ENCODE assay signal across 25 cellular contexts in the genomic region with DNA sequence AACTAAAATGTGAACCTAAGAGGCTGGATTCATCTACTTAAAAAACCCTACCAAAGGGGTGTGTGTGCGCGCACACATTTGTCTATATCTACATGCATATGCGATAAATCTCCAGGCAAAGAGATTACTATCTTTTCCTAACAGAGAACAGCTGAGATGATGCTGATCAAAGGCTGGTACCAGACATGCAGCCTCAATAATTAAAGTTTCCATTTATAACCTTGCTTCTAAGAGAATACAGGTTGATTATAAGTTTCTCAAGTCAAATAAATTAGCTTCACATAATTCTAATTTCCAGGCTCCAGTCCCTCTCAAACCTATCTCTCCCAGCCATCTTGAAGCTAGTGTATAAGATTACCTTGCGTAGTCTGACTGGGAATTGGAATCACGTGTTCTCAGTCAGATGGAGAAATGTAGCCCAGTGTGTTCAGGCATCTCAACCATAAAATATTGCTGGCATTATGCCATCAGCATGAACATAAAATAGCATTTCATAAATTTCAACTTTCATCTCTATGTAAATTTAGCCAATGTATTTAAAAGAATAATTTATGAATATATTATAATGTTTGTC.
DNase-seq lines count a peak whose midpoint lies in the region; ATAC-seq and TF ChIP-seq lines count a peak whose summit lies in the region.
"Had no signal": no experiment of that assay in that cellular context is flagged by ENCODE, and none has a peak within 500 bp of the region (broad histone marks: within the 10 kb centered on the region; RNA-seq: fewer than 3 reads in every experiment).

No MANE protein-coding gene starts in this region.

- H3K27ac Mint-ChIP-seq in WTC11: no peak overlapping the region
- H3K27ac Mint-ChIP-seq: CD14-positive monocyte; CD4-positive, alpha-beta memory T cell; CD4-positive, CD25-positive, alpha-beta regulatory T cell; CD8-positive, alpha-beta memory T cell had no signal

- H3K36me3 ChIP-seq in SK-N-MC (ENCODE audit: insufficient read depth, low read length) (no peaks in the 10 kb centered on the region), heart left ventricle (no peaks in the 10 kb centered on the region)
- H3K36me3 ChIP-seq: BE2C, BLaER1 had no signal

- DNase-seq in G401 (ENCODE audit: low spot score) (peak; percentile 11), SK-N-MC (ENCODE audit: low read depth, low spot score) (peak; percentile 45), left kidney (ENCODE audit: low read depth, low spot score) (peak; percentile 7), WTC11 (ENCODE audit: low spot score) (no peak), posterior vena cava (ENCODE audit: low spot score) (no peak), heart left ventricle (no peak), NCI-H1694 (lab: John Stamatoyannopoulos, UW) (no peak)
- DNase-seq: BE2C; C1 segment of cervical spinal cord; CD4-positive, alpha-beta memory T cell; CD4-positive, CD25-positive, alpha-beta regulatory T cell; CD8-positive, alpha-beta memory T cell; COR-L47; DMS 273 treated with DMSO at 0.1 percent for 48 hours; DMS153; DMS53; DMS79; DND-41; EL; GF-D8 had no signal

- WGBS in heart left ventricle, 4 donors: 90 to 93% (median 91%) methylated on average over 5 of the region's 5 CpGs

- no peak overlapping the region for H3K9ac ChIP-seq in SK-N-MC (ENCODE audit: insufficient read length)
- H3K9ac ChIP-seq: BLaER1 had no signal

- POLR2A ChIA-PET in WTC11 (lab: Charles Lee): no interaction called here

- H3K36me3 Mint-ChIP-seq in WTC11: no peaks in the 10 kb centered on the region
- H3K36me3 Mint-ChIP-seq: CD14-positive monocyte; CD4-positive, alpha-beta memory T cell; CD4-positive, CD25-positive, alpha-beta regulatory T cell; CD8-positive, alpha-beta memory T cell had no signal

- CTCF ChIA-PET in WTC11 (lab: Charles Lee): interaction anchor here (0.9 kb wide), 1 partner anchor 50 kb away, joined by 4 read pairs; no protein-coding TSS in a partner anchor

- H3K9me3 ChIP-seq in SK-N-MC (ENCODE audit: low read depth, low read length) (no peaks in the 10 kb centered on the region), heart left ventricle (peaks cover 0 to 4% (median 0%) of the 10 kb centered on the region in 12 donors)
- H3K9me3 ChIP-seq: A549, BE2C, BLaER1 had no signal

- H3K4me1 ChIP-seq in heart left ventricle: no peaks in the 10 kb centered on the region
- H3K4me1 ChIP-seq: A549, BE2C, BLaER1 had no signal

- no peaks in the 10 kb centered on the region for H3K9me3 Mint-ChIP-seq in WTC11

- no peaks in the 10 kb centered on the region for H3K27me3 ChIP-seq in heart left ventricle
- H3K27me3 ChIP-seq: BE2C, BLaER1 had no signal

- intact Hi-C loops in posterior vena cava (cut with DNase I): no loop called here
- intact Hi-C loops in heart left ventricle (cut with DNase I): no loop called here

- no peak overlapping the region for H3K27ac ChIP-seq in SK-N-MC
- H3K27ac ChIP-seq in heart left ventricle: no peak overlapping the region
- H3K27ac ChIP-seq: 22Rv1, A549, BLaER1 had no signal

- ATAC-seq in SK-N-SH treated with all-trans-retinoic acid at 6 μM for 48 hours (no peak), WTC11 (no peak), heart left ventricle (no peak)
- ATAC-seq: A549 had no signal

- in situ Hi-C loops in G401 (cut with HindIII; ENCODE audit: low sequenced_read_pairs): no loop called here

- H3K27me3 Mint-ChIP-seq in WTC11 (ENCODE audit: low read depth): no peaks in the 10 kb centered on the region
- H3K27me3 Mint-ChIP-seq: CD4-positive, alpha-beta memory T cell; CD4-positive, CD25-positive, alpha-beta regulatory T cell; CD8-positive, alpha-beta memory T cell had no signal

- H3K4me3 Mint-ChIP-seq in WTC11: no peak overlapping the region
- H3K4me3 Mint-ChIP-seq: CD14-positive monocyte; CD4-positive, alpha-beta memory T cell; CD4-positive, CD25-positive, alpha-beta regulatory T cell; CD8-positive, alpha-beta memory T cell had no signal

- H3K4me1 Mint-ChIP-seq in WTC11: no peaks in the 10 kb centered on the region
- H3K4me1 Mint-ChIP-seq: CD14-positive monocyte; CD4-positive, alpha-beta memory T cell; CD4-positive, CD25-positive, alpha-beta regulatory T cell; CD8-positive, alpha-beta memory T cell had no signal

- TF ChIP-seq CTCF in WTC11 (IDR thresholded peaks at IDR 0.05) (no peak), heart left ventricle (IDR thresholded peaks at IDR 0.05) (no peak)

- TF ChIP-seq POLR2A in heart left ventricle (IDR thresholded peaks at IDR 0.05): no peak

- H3K4me3 ChIP-seq in SK-N-MC: no peak overlapping the region
- H3K4me3 ChIP-seq in heart left ventricle: no peak overlapping the region
- H3K4me3 ChIP-seq: A549, BLaER1 had no signal

TF ChIP-seq in SK-N-SH treated with all-trans-retinoic acid at 6 μM for 48 hours, 23 proteins besides CTCF, POLR2A, EP300 and RAD21:
- TF ChIP-seq CSDC2 (CRISPR knock-in tag; IDR thresholded peaks at IDR 0.05): no peak
- TF ChIP-seq, protein P1, sequence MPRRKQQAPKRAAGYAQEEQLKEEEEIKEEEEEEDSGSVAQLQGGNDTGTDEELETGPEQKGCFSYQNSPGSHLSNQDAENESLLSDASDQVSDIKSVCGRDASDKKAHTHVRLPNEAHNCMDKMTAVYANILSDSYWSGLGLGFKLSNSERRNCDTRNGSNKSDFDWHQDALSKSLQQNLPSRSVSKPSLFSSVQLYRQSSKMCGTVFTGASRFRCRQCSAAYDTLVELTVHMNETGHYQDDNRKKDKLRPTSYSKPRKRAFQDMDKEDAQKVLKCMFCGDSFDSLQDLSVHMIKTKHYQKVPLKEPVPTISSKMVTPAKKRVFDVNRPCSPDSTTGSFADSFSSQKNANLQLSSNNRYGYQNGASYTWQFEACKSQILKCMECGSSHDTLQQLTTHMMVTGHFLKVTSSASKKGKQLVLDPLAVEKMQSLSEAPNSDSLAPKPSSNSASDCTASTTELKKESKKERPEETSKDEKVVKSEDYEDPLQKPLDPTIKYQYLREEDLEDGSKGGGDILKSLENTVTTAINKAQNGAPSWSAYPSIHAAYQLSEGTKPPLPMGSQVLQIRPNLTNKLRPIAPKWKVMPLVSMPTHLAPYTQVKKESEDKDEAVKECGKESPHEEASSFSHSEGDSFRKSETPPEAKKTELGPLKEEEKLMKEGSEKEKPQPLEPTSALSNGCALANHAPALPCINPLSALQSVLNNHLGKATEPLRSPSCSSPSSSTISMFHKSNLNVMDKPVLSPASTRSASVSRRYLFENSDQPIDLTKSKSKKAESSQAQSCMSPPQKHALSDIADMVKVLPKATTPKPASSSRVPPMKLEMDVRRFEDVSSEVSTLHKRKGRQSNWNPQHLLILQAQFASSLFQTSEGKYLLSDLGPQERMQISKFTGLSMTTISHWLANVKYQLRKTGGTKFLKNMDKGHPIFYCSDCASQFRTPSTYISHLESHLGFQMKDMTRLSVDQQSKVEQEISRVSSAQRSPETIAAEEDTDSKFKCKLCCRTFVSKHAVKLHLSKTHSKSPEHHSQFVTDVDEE (CRISPR knock-in tag; IDR thresholded peaks at IDR 0.05): peak; percentile 47; the same call in 1 of the 2 replicates
- peak; percentile 83 for TF ChIP-seq TCF4 (CRISPR knock-in tag; IDR thresholded peaks at IDR 0.05; ENCODE audit: borderline replicate concordance)

TF ChIP-seq in WTC11, 78 proteins besides CTCF, POLR2A, EP300 and RAD21 (continues in another document):
- no peak for TF ChIP-seq NFE2L1 (CRISPR knock-in tag; IDR thresholded peaks at IDR 0.05)
- no peak for TF ChIP-seq ZNF232 (CRISPR knock-in tag; IDR thresholded peaks at IDR 0.05)
- TF ChIP-seq, protein P2, sequence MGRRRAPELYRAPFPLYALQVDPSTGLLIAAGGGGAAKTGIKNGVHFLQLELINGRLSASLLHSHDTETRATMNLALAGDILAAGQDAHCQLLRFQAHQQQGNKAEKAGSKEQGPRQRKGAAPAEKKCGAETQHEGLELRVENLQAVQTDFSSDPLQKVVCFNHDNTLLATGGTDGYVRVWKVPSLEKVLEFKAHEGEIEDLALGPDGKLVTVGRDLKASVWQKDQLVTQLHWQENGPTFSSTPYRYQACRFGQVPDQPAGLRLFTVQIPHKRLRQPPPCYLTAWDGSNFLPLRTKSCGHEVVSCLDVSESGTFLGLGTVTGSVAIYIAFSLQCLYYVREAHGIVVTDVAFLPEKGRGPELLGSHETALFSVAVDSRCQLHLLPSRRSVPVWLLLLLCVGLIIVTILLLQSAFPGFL (CRISPR knock-in tag; IDR thresholded peaks at IDR 0.05; ENCODE audit: borderline replicate concordance): no peak
- TF ChIP-seq, protein P3, sequence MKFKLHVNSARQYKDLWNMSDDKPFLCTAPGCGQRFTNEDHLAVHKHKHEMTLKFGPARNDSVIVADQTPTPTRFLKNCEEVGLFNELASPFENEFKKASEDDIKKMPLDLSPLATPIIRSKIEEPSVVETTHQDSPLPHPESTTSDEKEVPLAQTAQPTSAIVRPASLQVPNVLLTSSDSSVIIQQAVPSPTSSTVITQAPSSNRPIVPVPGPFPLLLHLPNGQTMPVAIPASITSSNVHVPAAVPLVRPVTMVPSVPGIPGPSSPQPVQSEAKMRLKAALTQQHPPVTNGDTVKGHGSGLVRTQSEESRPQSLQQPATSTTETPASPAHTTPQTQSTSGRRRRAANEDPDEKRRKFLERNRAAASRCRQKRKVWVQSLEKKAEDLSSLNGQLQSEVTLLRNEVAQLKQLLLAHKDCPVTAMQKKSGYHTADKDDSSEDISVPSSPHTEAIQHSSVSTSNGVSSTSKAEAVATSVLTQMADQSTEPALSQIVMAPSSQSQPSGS (CRISPR knock-in tag; IDR thresholded peaks at IDR 0.05; ENCODE audit: borderline replicate concordance, low read depth): no peak
- TF ChIP-seq, protein P4, sequence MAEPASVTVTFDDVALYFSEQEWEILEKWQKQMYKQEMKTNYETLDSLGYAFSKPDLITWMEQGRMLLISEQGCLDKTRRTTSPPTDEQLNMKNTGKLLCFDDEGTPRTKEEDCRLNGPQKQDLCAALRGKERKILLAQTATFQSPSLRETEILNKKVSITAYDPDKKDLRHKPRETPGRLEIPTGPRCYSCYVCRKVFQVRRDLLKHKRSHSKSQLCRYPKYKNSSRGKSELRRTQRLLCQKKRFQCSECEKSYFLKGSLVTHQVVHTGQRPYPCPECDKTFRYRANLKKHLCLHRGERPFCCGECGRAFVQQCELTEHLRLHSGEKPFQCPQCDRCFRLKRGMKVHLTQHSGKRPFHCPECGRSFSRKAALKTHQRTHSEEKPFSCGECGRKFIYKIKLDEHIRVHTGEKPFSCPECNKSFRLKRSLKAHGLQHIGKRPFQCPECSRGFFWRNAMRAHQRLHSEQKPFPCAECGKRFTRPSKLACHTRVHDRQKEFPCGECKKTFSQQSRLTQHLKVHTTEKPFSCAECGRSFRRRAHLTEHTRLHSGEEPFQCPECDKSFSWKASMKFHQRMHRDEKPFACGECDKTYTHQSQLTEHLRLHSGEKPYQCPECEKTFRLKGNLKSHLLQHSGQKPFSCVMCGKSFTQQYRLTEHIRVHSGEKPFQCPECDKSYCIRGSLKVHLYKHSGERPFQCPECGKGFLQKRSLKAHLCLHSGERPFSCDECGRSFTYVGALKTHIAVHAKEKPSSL (CRISPR knock-in tag; conservative IDR thresholded peaks at IDR 0.05): no peak

Comparison
In these comparisons a context has a peak if more than half of its experiments do, and no peak if none do; other contexts are left out.
1. DNase-seq: peak in G401 (single experiment), SK-N-MC (single experiment) and left kidney (single experiment); none in WTC11 (single experiment), posterior vena cava (single experiment), heart left ventricle (0 of 5) and NCI-H1694 (single experiment).